3 cellular contexts compared by ENCODE assay signal in the genomic region with DNA sequence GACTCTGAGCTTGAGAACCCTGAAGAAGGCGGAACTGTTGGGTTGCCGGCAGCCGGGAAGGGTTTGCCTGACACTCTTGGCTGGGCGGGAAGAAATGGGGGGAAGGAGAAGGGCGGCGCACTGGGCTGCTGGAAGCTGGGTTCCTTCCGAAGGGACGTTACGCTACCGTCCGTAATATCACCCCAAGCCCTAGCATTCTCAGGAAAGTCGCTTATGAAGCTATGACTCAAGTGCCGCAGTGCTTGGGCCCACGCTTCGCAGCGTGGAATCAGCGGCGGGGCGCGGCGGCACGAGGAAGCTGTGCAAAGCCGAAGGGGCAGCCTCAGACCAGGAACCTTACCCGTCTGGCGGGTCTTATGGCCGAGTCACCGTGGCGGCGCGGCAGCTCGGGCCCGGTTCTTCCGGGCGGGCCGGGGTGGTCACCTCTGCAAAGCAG.
TF ChIP-seq lines count a peak whose summit lies in the region.

No MANE protein-coding gene starts in this region.

TF ChIP-seq in liver, 16 proteins besides CTCF, POLR2A, EP300 and RAD21:
- TF ChIP-seq HNF4A (conservative IDR thresholded peaks at IDR 0.05) (no peak), RXRA (IDR thresholded peaks at IDR 0.05) (no peak), JUND (IDR thresholded peaks at IDR 0.05) (no peak), HNF4G (IDR thresholded peaks at IDR 0.05) (no peak), GABPA (IDR thresholded peaks at IDR 0.05 in 1 of 2, conservative IDR thresholded peaks at IDR 0.05 in 1 of 2) (peak; percentile 85 to 88), YY1 (IDR thresholded peaks at IDR 0.05) (peak; percentile 55), ATF3 (IDR thresholded peaks at IDR 0.05) (peak; percentile 18), FOXA1 (IDR thresholded peaks at IDR 0.05) (no peak), TAF1 (conservative IDR thresholded peaks at IDR 0.05) (no peak), NR2F2 (IDR thresholded peaks at IDR 0.05) (no peak), SP1 (IDR thresholded peaks at IDR 0.05) (peak; percentile 18), EGR1 (IDR thresholded peaks at IDR 0.05; ENCODE audit: low read depth in 2 of 2) (no peak), FOXA2 (IDR thresholded peaks at IDR 0.05) (no peak)
- TF ChIP-seq, protein P1, sequence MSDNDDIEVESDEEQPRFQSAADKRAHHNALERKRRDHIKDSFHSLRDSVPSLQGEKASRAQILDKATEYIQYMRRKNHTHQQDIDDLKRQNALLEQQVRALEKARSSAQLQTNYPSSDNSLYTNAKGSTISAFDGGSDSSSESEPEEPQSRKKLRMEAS (IDR thresholded peaks at IDR 0.05), result peak; percentile 14
- TF ChIP-seq, protein P2, sequence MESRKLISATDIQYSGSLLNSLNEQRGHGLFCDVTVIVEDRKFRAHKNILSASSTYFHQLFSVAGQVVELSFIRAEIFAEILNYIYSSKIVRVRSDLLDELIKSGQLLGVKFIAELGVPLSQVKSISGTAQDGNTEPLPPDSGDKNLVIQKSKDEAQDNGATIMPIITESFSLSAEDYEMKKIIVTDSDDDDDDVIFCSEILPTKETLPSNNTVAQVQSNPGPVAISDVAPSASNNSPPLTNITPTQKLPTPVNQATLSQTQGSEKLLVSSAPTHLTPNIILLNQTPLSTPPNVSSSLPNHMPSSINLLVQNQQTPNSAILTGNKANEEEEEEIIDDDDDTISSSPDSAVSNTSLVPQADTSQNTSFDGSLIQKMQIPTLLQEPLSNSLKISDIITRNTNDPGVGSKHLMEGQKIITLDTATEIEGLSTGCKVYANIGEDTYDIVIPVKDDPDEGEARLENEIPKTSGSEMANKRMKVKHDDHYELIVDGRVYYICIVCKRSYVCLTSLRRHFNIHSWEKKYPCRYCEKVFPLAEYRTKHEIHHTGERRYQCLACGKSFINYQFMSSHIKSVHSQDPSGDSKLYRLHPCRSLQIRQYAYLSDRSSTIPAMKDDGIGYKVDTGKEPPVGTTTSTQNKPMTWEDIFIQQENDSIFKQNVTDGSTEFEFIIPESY (IDR thresholded peaks at IDR 0.05), result no peak
- TF ChIP-seq, protein P3, sequence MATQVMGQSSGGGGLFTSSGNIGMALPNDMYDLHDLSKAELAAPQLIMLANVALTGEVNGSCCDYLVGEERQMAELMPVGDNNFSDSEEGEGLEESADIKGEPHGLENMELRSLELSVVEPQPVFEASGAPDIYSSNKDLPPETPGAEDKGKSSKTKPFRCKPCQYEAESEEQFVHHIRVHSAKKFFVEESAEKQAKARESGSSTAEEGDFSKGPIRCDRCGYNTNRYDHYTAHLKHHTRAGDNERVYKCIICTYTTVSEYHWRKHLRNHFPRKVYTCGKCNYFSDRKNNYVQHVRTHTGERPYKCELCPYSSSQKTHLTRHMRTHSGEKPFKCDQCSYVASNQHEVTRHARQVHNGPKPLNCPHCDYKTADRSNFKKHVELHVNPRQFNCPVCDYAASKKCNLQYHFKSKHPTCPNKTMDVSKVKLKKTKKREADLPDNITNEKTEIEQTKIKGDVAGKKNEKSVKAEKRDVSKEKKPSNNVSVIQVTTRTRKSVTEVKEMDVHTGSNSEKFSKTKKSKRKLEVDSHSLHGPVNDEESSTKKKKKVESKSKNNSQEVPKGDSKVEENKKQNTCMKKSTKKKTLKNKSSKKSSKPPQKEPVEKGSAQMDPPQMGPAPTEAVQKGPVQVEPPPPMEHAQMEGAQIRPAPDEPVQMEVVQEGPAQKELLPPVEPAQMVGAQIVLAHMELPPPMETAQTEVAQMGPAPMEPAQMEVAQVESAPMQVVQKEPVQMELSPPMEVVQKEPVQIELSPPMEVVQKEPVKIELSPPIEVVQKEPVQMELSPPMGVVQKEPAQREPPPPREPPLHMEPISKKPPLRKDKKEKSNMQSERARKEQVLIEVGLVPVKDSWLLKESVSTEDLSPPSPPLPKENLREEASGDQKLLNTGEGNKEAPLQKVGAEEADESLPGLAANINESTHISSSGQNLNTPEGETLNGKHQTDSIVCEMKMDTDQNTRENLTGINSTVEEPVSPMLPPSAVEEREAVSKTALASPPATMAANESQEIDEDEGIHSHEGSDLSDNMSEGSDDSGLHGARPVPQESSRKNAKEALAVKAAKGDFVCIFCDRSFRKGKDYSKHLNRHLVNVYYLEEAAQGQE (IDR thresholded peaks at IDR 0.05), result no peak

TF ChIP-seq in HepG2, 621 proteins besides CTCF, POLR2A, EP300 and RAD21:
- TF ChIP-seq ZNF543 (CRISPR knock-in tag; IDR thresholded peaks at IDR 0.05) (no peak), ZFP36L2 (CRISPR knock-in tag; IDR thresholded peaks at IDR 0.05) (no peak), HNRNPL (IDR thresholded peaks at IDR 0.05; ENCODE audit: low read depth, low read length) (no peak), ZNF530 (CRISPR knock-in tag; IDR thresholded peaks at IDR 0.05; ENCODE audit: low read depth) (no peak)

TF ChIP-seq in IMR-90, 13 proteins besides CTCF, POLR2A, EP300 and RAD21:
- TF ChIP-seq USF2 (IDR thresholded peaks at IDR 0.05; ENCODE audit: low read depth, low read length) (no peak), BHLHE40 (IDR thresholded peaks at IDR 0.05; ENCODE audit: low read depth, low read length) (peak; percentile 22; the same call in 1 of the 2 replicates)
TF ChIP-seq in IMR-90: peak in this region for 1.
